ENCODE assay signal across 18 cellular contexts in the genomic region with DNA sequence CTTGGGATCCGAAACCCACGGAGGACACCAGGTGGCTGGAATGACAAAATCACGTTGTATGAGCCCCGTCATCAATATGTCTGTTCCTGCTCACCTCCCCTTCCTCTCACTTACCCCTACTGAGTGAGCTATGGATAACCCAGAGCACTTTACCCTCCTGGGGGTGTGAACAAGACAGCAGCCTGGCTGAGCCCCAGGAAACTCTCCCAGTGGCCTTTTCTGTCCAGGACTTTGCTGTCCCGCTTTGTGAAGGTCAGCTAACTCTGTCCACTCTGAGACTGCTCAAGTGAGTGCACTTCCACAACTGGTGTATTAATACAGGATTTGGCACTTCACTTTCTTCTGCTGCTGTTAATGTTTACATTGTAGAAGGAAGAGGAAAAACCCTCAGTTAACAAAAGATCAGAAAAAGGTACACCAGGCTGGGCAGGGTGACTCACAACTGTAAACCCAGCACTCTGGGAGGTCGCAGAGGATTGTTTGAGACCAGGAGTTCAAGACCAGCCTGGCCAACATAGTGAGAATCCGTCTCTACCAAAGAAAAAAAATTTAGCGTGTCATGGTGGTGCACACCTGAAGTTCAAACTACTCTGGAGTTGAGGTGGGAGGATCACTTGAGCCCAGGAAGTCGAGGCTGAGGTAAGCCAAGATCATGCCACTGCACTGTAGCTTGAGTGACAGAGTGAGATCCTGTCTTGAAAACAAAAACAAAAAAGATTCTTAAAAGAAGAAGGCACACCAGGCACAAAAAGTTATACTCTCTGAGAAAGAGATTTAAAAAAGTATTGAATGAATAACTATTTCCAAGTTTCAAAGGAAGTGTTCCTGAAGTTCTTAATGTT.
DNase-seq lines count a peak whose midpoint lies in the region; ATAC-seq, FAIRE-seq and TF ChIP-seq lines count a peak whose summit lies in the region.
"Had no signal": no experiment of that assay in that cellular context is flagged by ENCODE, and none has a peak within 500 bp of the region (broad histone marks: within the 10 kb centered on the region; RNA-seq: fewer than 3 reads in every experiment).

No MANE protein-coding gene starts in this region.

- 48% methylated on average over 9 of the region's 9 CpGs for WGBS in K562 (ENCODE audit: insufficient coverage, low coverage, missing lambda C conversion rate)

- no peak overlapping the region for H3K4me3 ChIP-seq in K562
- H3K4me3 ChIP-seq in lower lobe of right lung: no peak overlapping the region

- POLR2A ChIA-PET in CD4-positive, alpha-beta T cell (lab: Charles Lee): interaction anchor here (1.8 kb wide), 1 partner anchor 91 kb away, joined by 4 read pairs; the partner anchor contains the start of gene RTN4
- POLR2A ChIA-PET in K562 (lab: Yijun Ruan, JAX): interaction anchor here (0.7 to 4.3 kb wide), 7 partner anchors 10 to 93 kb away, joined by 3 to 24 read pairs (median 5); partner anchors contain the start of gene RTN4

- 0 out of 4 replicates have a peak, but pooled peaks of 1 of the 2 experiments have one; percentile 15 for TF ChIP-seq RAD21 in K562 (CRISPR knock-in tag; conservative IDR thresholded peaks at IDR 0.05 in 1 of 2, IDR thresholded peaks at IDR 0.05 in 1 of 2)

- ATAC-seq in CD4-positive, alpha-beta T cell (ENCODE audit: poor library complexity): peak; percentile 26
- ATAC-seq in K562 (peak; percentile 8), lower lobe of right lung (peak; percentile 32 to 60), HG03469 (IDR thresholded peaks at IDR 0.05; ENCODE audit: unreplicated experiment) (no peak), GM18505 (IDR thresholded peaks at IDR 0.05; ENCODE audit: unreplicated experiment) (no peak)
- ATAC-seq: HCT116 had no signal

- H3K27ac Mint-ChIP-seq in CD4-positive, alpha-beta T cell: no peak overlapping the region
- H3K27ac Mint-ChIP-seq: activated CD4-positive, alpha-beta memory T cell treated with anti-CD3 and anti-CD28 coated beads for 36 hours; activated naive CD8-positive, alpha-beta T cell; B cell had no signal

- CTCF ChIA-PET in CD4-positive, alpha-beta T cell (lab: Charles Lee): no interaction called here
- CTCF ChIA-PET in K562 (lab: Yijun Ruan, JAX; ENCODE audit: low intra/inter-chr PET ratio): no interaction called here

- intact Hi-C loops in CD4-positive, alpha-beta T cell (cut with DNase I, micrococcal nuclease): no loop called here
- intact Hi-C loops in K562 (cut with micrococcal nuclease): loop anchor here (2.0 to 5.0 kb wide), 3 partner anchors 25 to 91 kb away; partner anchors contain the start of gene RTN4
- intact Hi-C loops in lower lobe of right lung (cut with DNase I): no loop called here

- BruUV-seq in K562 (replicated peaks; lab: Mats Ljungman, UMichigan): no TSS peak

- no peaks in the 10 kb centered on the region for H3K9me3 ChIP-seq in CD4-positive, alpha-beta T cell (ENCODE audit: control insufficient read depth, low read length)
- no peaks in the 10 kb centered on the region; the same call in 1 of the 2 replicates for H3K9me3 ChIP-seq in K562 (replicated peaks; ENCODE audit: control insufficient read depth, insufficient read depth, low read depth, low read length)
- no peaks in the 10 kb centered on the region for H3K9me3 ChIP-seq in lower lobe of right lung

- in situ Hi-C loops in K562 (cut with MboI): no loop called here

- no peaks in the 10 kb centered on the region for H3K36me3 ChIP-seq in K562 (ENCODE audit: control insufficient read depth, insufficient read depth, low read length)
- no peaks in the 10 kb centered on the region for H3K36me3 ChIP-seq in lower lobe of right lung

- no peaks in the 10 kb centered on the region for H4K20me1 ChIP-seq in K562 (replicated peaks; ENCODE audit: control insufficient read depth, insufficient read depth, low read length)

- no peaks in the 10 kb centered on the region for H3K9me1 ChIP-seq in K562 (ENCODE audit: control insufficient read depth, insufficient read depth, low read length)

- no peak for DNase-seq in CD4-positive, alpha-beta T cell
- DNase-seq in H4 (ENCODE audit: low spot score) (peak; percentile 57), K562 (ENCODE audit: extremely low read depth in 1 of 4, low spot score in 3 of 4) (peak in 2 of 4 experiments; percentile 28 to 47), lower lobe of right lung (no peak), activated gamma-delta T cell treated with Interleukin-2 at 50 U/mL for 16 hours (no peak), SHP77 (lab: John Stamatoyannopoulos, UW) (no peak)
- DNase-seq: activated CD4-positive, alpha-beta memory T cell treated with anti-CD3 and anti-CD28 coated beads for 36 hours; NCI-H1105 treated with DMSO at 0.1 percent for 48 hours; occipital lobe; SIG-M5; stimulated activated CD4-positive, alpha-beta T cell treated with anti-CD3 and anti-CD28 coated beads, Interleukin-2, amount 100 ng/mL, for 48 hours had no signal

- H2AFZ ChIP-seq in K562 (ENCODE audit: low read depth, low read length): peak overlapping the region; percentile 93

- H3K27me3 ChIP-seq in CD4-positive, alpha-beta T cell (ENCODE audit: control insufficient read depth, insufficient read depth, low read length): no peaks in the 10 kb centered on the region
- H3K27me3 ChIP-seq in K562 (ENCODE audit: control insufficient read depth in 2 of 2, insufficient read depth in 2 of 2, low read length in 2 of 2): no peaks in the 10 kb centered on the region
- no peaks in the 10 kb centered on the region for H3K27me3 ChIP-seq in lower lobe of right lung (ENCODE audit: low read depth)

- no peak overlapping the region for H3K4me3 Mint-ChIP-seq in CD4-positive, alpha-beta T cell
- H3K4me3 Mint-ChIP-seq: activated CD4-positive, alpha-beta memory T cell treated with anti-CD3 and anti-CD28 coated beads for 36 hours; activated naive CD8-positive, alpha-beta T cell; B cell had no signal

- no peaks in the 10 kb centered on the region for H3K79me2 ChIP-seq in K562 (ENCODE audit: control insufficient read depth, insufficient read depth, low read length)

- FAIRE-seq in K562 (lab: Jason Lieb, UNC): peak; percentile 48
- FAIRE-seq: endometrium, frontal cortex had no signal

- no peak overlapping the region for H3K27ac ChIP-seq in CD4-positive, alpha-beta T cell (ENCODE audit: low read depth, low read length)
- H3K27ac ChIP-seq in K562 (ENCODE audit: extremely low read depth, low read depth, low read length) (peak overlapping the region; percentile 96), lower lobe of right lung (no peak overlapping the region)

- no peak for TF ChIP-seq POLR2A in K562 (conservative IDR thresholded peaks at IDR 0.05)
- TF ChIP-seq POLR2A in GM18505 (IDR thresholded peaks at IDR 0.05; ENCODE audit: borderline replicate concordance, extremely low read depth, insufficient read depth, insufficient read length): no peak

- H3K27me3 Mint-ChIP-seq in CD4-positive, alpha-beta T cell: no peaks in the 10 kb centered on the region
- H3K27me3 Mint-ChIP-seq: activated CD4-positive, alpha-beta memory T cell treated with anti-CD3 and anti-CD28 coated beads for 36 hours; activated naive CD8-positive, alpha-beta T cell; B cell had no signal

- no peaks in the 10 kb centered on the region for H3K9me3 Mint-ChIP-seq in CD4-positive, alpha-beta T cell
- H3K9me3 Mint-ChIP-seq: activated CD4-positive, alpha-beta memory T cell treated with anti-CD3 and anti-CD28 coated beads for 36 hours had no signal

- peak overlapping the region; percentile 49 to 73; a peak in 3 of 4 replicates for H3K9ac ChIP-seq in K562 (ENCODE audit: insufficient read depth in 1 of 2, low read depth in 2 of 2, low read length in 2 of 2)

- no peak for TF ChIP-seq CTCF in CD4-positive, alpha-beta T cell (IDR thresholded peaks at IDR 0.05)
- TF ChIP-seq CTCF in K562 (IDR thresholded peaks at IDR 0.05 in 2 of 3, conservative IDR thresholded peaks at IDR 0.05 in 1 of 3; ENCODE audit: insufficient read depth in 2 of 3, low read depth in 1 of 3, low read length in 3 of 3) (no peak), lower lobe of right lung (IDR thresholded peaks at IDR 0.05) (no peak)

- H3K36me3 Mint-ChIP-seq in CD4-positive, alpha-beta T cell (ENCODE audit: low read depth): no peaks in the 10 kb centered on the region
- H3K36me3 Mint-ChIP-seq: activated CD4-positive, alpha-beta memory T cell treated with anti-CD3 and anti-CD28 coated beads for 36 hours had no signal

- no peak for TF ChIP-seq EP300 in K562 (IDR thresholded peaks at IDR 0.05; ENCODE audit: low read length)

- H3K4me1 Mint-ChIP-seq in CD4-positive, alpha-beta T cell (ENCODE audit: low read depth): peaks cover 21% of the 10 kb centered on the region

- peak overlapping the region; percentile 71; the same call in 1 of the 2 replicates for H3K4me2 ChIP-seq in K562 (ENCODE audit: insufficient read depth, low read length)

- H3K4me1 ChIP-seq in K562 (replicated peaks in 1 of 2; ENCODE audit: control insufficient read depth in 2 of 2, insufficient read depth in 2 of 2, low read length in 2 of 2) (peaks cover 38 to 61% of the 10 kb centered on the region in 2 experiments), lower lobe of right lung (peaks cover 28% of the 10 kb centered on the region)

TF ChIP-seq in K562, 482 proteins besides CTCF, POLR2A, EP300 and RAD21 (continues in another document):
- peak; percentile 25; the same call in 1 of the 2 replicates for TF ChIP-seq ZEB2 (IDR thresholded peaks at IDR 0.05)
- 0 out of 2 replicates have a peak, but pooled peaks have one; percentile 51 for TF ChIP-seq ZNF583 (CRISPR knock-in tag; IDR thresholded peaks at IDR 0.05)

Comparison
In these comparisons a context has a peak if more than half of its experiments do, and no peak if none do; other contexts are left out.
1. ATAC-seq: peak in CD4-positive, alpha-beta T cell (single experiment), K562 (single experiment) and lower lobe of right lung (2 of 2); none in HG03469 (single experiment) and GM18505 (single experiment).